ENCODE assay signal across 1 cellular context in the genomic region with DNA sequence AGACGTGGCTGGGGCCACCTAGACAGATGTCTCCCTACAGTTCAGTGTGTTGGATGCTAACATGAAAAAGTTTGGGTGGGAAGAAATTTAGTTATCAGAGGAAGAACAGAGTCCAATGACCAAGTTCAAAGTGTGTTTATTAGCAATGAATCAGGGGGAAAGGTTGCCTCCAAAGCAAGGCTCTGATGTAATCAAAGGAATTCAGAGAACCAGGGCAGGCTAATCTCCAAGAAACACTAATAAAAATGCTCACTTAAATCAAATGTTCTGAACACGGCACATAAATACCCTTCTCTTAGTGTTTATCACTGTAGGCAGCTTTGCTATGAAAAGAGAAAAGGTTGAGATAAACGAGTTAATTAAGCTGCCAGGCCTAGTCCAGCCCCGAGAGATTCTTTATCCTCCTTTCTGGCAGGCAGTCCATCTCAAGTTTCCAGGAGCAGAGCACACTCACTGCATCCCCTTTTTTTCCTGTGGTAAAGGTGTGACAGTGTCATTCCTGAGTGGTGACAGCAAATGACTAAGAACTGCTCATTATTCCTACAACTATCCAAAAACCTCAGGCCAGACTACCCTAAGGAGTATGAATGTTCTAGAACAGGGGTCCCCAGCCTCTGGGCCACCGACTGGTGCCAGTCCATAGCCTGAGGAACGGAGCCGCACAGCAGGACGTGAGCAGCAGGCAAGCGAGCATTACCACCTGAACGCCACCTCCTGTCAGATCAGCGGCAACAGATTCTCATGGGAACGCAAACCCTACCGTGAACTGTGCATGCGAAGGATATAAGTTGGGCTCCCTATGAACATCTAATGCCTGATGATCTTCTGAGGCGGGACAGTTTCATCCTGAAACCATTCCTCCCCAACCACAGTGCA.
A peak's percentile ranks its signal among the peaks of the same experiment; 100 is the strongest.
TF ChIP-seq lines count a peak whose summit lies in the region.

No MANE protein-coding gene starts in this region.

TF ChIP-seq in HCT116, 20 proteins besides CTCF, POLR2A, EP300 and RAD21 (continued from another document):
- no peak for TF ChIP-seq TCF7L2 (IDR thresholded peaks at IDR 0.05; ENCODE audit: borderline replicate concordance, extremely low read depth, insufficient read depth, insufficient read length)
- no peak for TF ChIP-seq EZH2 (IDR thresholded peaks at IDR 0.05)
- no peak for TF ChIP-seq EGR1 (IDR thresholded peaks at IDR 0.05; ENCODE audit: low read depth)
- TF ChIP-seq, protein P1, sequence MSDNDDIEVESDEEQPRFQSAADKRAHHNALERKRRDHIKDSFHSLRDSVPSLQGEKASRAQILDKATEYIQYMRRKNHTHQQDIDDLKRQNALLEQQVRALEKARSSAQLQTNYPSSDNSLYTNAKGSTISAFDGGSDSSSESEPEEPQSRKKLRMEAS (IDR thresholded peaks at IDR 0.05): peak; percentile 69; the same call in 1 of the 2 replicates
- peak; percentile 42; the same call in 1 of the 2 replicates for TF ChIP-seq SIN3A (IDR thresholded peaks at IDR 0.05; ENCODE audit: low read depth)
- peak; percentile 79 for TF ChIP-seq CEBPB (IDR thresholded peaks at IDR 0.05; ENCODE audit: low read depth)
- no peak for TF ChIP-seq ELF1 (IDR thresholded peaks at IDR 0.05; ENCODE audit: borderline replicate concordance, low read depth)
- TF ChIP-seq ATF3 (IDR thresholded peaks at IDR 0.05): no peak
- TF ChIP-seq, protein P2, sequence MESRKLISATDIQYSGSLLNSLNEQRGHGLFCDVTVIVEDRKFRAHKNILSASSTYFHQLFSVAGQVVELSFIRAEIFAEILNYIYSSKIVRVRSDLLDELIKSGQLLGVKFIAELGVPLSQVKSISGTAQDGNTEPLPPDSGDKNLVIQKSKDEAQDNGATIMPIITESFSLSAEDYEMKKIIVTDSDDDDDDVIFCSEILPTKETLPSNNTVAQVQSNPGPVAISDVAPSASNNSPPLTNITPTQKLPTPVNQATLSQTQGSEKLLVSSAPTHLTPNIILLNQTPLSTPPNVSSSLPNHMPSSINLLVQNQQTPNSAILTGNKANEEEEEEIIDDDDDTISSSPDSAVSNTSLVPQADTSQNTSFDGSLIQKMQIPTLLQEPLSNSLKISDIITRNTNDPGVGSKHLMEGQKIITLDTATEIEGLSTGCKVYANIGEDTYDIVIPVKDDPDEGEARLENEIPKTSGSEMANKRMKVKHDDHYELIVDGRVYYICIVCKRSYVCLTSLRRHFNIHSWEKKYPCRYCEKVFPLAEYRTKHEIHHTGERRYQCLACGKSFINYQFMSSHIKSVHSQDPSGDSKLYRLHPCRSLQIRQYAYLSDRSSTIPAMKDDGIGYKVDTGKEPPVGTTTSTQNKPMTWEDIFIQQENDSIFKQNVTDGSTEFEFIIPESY (IDR thresholded peaks at IDR 0.05; ENCODE audit: extremely low read depth, insufficient replicate concordance, low read length): no peak
- no peak for TF ChIP-seq ZNF274 (IDR thresholded peaks at IDR 0.05; ENCODE audit: low read depth, low read length)
- TF ChIP-seq ZFX (IDR thresholded peaks at IDR 0.05): no peak; the same call in 1 of the 2 replicates
- TF ChIP-seq SRF (IDR thresholded peaks at IDR 0.05; ENCODE audit: low read depth): no peak; the same call in 1 of the 2 replicates
- peak; percentile 84 for TF ChIP-seq CBX3 (IDR thresholded peaks at IDR 0.05; ENCODE audit: low read depth)
- peak; percentile 59 for TF ChIP-seq POLR2AphosphoS5 (IDR thresholded peaks at IDR 0.05; ENCODE audit: low read depth, low read length)
- no peak for TF ChIP-seq EZH2phosphoT487 (IDR thresholded peaks at IDR 0.05; ENCODE audit: borderline replicate concordance)
- TF ChIP-seq YY1 (IDR thresholded peaks at IDR 0.05; ENCODE audit: extremely low read depth, insufficient replicate concordance, low read depth, low read length): peak; percentile 49
